Comparison of ENCODE assay signal across 10 cellular contexts in the genomic region with DNA sequence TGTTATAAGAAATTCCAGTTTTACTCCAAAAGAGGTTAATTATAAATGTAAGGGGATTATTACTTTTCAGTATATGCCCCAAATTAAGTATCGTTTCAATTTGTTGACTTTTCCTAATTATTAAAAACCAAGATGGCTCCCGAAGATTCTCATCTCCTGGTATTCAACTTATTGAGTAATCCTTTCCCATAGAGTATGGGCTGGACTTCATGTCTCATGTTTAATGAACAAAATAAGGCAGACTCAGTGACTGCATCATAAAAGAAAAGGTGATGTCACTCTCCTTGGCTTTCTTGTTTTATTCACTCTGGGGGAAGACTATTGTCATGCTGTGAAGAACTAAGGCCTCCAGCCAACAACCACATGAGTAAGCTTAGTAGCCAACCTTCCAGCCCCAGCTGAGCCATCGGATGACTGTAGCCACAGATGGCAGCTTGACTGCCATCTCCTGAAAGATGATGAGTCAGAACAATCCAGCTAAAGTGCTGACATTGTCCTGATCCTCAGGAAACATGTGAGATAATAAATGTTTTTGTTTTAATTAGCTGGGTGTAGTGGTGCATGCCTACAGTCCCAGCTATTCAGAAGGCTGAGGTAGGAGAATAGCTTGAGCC. TPM values are rescaled to one million over a fixed set of nuclear protein-coding genes. Genes with fewer than 3 reads are reported as not detected.
A peak's percentile ranks its signal among the peaks of the same experiment; 100 is the strongest.
DNase-seq lines count a peak whose midpoint lies in the region; ATAC-seq, FAIRE-seq and TF ChIP-seq lines count a peak whose summit lies in the region.
"Had no signal": no experiment of that assay in that cellular context is flagged by ENCODE, and none has a peak within 500 bp of the region (broad histone marks: within the 10 kb centered on the region; RNA-seq: fewer than 3 reads in every experiment).

No MANE protein-coding gene starts in this region.

- H3K27me3 ChIP-seq in foreskin keratinocyte, result no peaks in the 10 kb centered on the region
- no peaks in the 10 kb centered on the region for H3K27me3 ChIP-seq in colonic mucosa

- no peak overlapping the region for H3K27ac Mint-ChIP-seq in activated CD8-positive, alpha-beta T cell treated with anti-CD3 and anti-CD28 coated beads, Interleukin-2, amount 10 ng/mL, durations not matched to agents 7 days and 5 days

- H3K9me3 Mint-ChIP-seq in activated CD8-positive, alpha-beta T cell treated with anti-CD3 and anti-CD28 coated beads, Interleukin-2, amount 10 ng/mL, durations not matched to agents 7 days and 5 days (ENCODE audit: insufficient read depth), result no peaks in the 10 kb centered on the region

- H3K9ac ChIP-seq in colonic mucosa (ENCODE audit: low read depth in 2 of 2, low read length in 2 of 2), result no peak overlapping the region

- DNase-seq in HT-29 (ENCODE audit: low spot score), result peak; percentile 58
- peak; percentile 58 to 77 for DNase-seq in SW 1271 (lab: John Stamatoyannopoulos, UW)
- DNase-seq in foreskin keratinocyte, result peak; percentile 91 to 97
- no peak for DNase-seq in colonic mucosa
- no peak for DNase-seq in activated CD8-positive, alpha-beta T cell treated with anti-CD3 and anti-CD28 coated beads, Interleukin-2, amount 10 ng/mL, durations not matched to agents 7 days and 5 days
- no peak for DNase-seq in central memory CD4-positive, alpha-beta T cell
- no peak for DNase-seq in NAMALWA (ENCODE audit: low spot score)
- DNase-seq: NCI-H1092; stimulated activated CD4-positive, alpha-beta T cell treated with anti-CD3 and anti-CD28 coated beads, Interleukin-2, amount 100 ng/mL, for 24 hours had no signal

- no peak overlapping the region for H3K4me3 ChIP-seq in colonic mucosa

- no peaks in the 10 kb centered on the region for H3K36me3 ChIP-seq in colonic mucosa

- H3K9me3 ChIP-seq in colonic mucosa, result no peaks in the 10 kb centered on the region

- H3K27me3 Mint-ChIP-seq in activated CD8-positive, alpha-beta T cell treated with anti-CD3 and anti-CD28 coated beads, Interleukin-2, amount 10 ng/mL, durations not matched to agents 7 days and 5 days (ENCODE audit: low read depth), result peaks cover 15% of the 10 kb centered on the region

- H3K27ac ChIP-seq in foreskin keratinocyte (peak overlapping the region; percentile 4), colonic mucosa (no peak overlapping the region)

- H3K4me1 ChIP-seq in foreskin keratinocyte (peaks cover 5% of the 10 kb centered on the region), colonic mucosa (no peaks in the 10 kb centered on the region)

- H3K4me1 Mint-ChIP-seq in activated CD8-positive, alpha-beta T cell treated with anti-CD3 and anti-CD28 coated beads, Interleukin-2, amount 10 ng/mL, durations not matched to agents 7 days and 5 days (ENCODE audit: low read depth), result no peaks in the 10 kb centered on the region

- no peak overlapping the region for H3K4me3 Mint-ChIP-seq in activated CD8-positive, alpha-beta T cell treated with anti-CD3 and anti-CD28 coated beads, Interleukin-2, amount 10 ng/mL, durations not matched to agents 7 days and 5 days

- CTCF ChIA-PET in activated CD8-positive, alpha-beta T cell treated with anti-CD3 and anti-CD28 coated beads, Interleukin-2, amount 10 ng/mL, durations not matched to agents 7 days and 5 days (lab: Charles Lee), result interaction anchor here (1.4 kb wide), 1 partner anchor 11 kb away, joined by 3 read pairs; no protein-coding TSS in a partner anchor

- peak; percentile 99 for ATAC-seq in foreskin keratinocyte
- no peak for ATAC-seq in activated CD8-positive, alpha-beta T cell treated with anti-CD3 and anti-CD28 coated beads, Interleukin-2, amount 10 ng/mL, durations not matched to agents 7 days and 5 days

- H3K36me3 Mint-ChIP-seq in activated CD8-positive, alpha-beta T cell treated with anti-CD3 and anti-CD28 coated beads, Interleukin-2, amount 10 ng/mL, durations not matched to agents 7 days and 5 days (ENCODE audit: low read depth), result no peaks in the 10 kb centered on the region

- POLR2A ChIA-PET in activated CD8-positive, alpha-beta T cell treated with anti-CD3 and anti-CD28 coated beads, Interleukin-2, amount 10 ng/mL, durations not matched to agents 7 days and 5 days (lab: Charles Lee), result no interaction called here

- FAIRE-seq in A204.1 (lab: Jason Lieb, UNC), result peak; percentile 64

- intact Hi-C loops in colonic mucosa (cut with DNase I), result no loop called here

- TF ChIP-seq CTCF in foreskin keratinocyte (conservative IDR thresholded peaks at IDR 0.05) (no peak), colonic mucosa (IDR thresholded peaks at IDR 0.05) (no peak)

RNA-seq across cellular contexts. Expression of a gene that starts 17.3 kb away (rescaled TPM):
- 28.7 and 29.8 TPM in 2 replicates for total RNA-seq in HT-29 (2014; rRNA removed; shearing (Covaris generic))
- 149 and 165 TPM in 2 replicates for total RNA-seq in foreskin keratinocyte
- 43.6 and 53.1 TPM in 2 replicates for polyA plus RNA-seq in foreskin keratinocyte
- total RNA-seq in colonic mucosa, result 10 to 100 TPM; 48.7 to 61.2 TPM
- under 1 TPM; 0.21 to 0.32 TPM for total RNA-seq in activated CD8-positive, alpha-beta T cell treated with anti-CD3 and anti-CD28 coated beads, Interleukin-2, amount 10 ng/mL, durations not matched to agents 7 days and 5 days

Comparison
In these comparisons a context has a peak if more than half of its experiments do, and no peak if none do; other contexts are left out.
1. DNase-seq: peak in HT-29 (single experiment), SW 1271 (2 of 2) and foreskin keratinocyte (2 of 2); none in colonic mucosa (single experiment), activated CD8-positive, alpha-beta T cell treated with anti-CD3 and anti-CD28 coated beads, Interleukin-2, amount 10 ng/mL, durations not matched to agents 7 days and 5 days (single experiment), central memory CD4-positive, alpha-beta T cell (single experiment) and NAMALWA (single experiment).
2. RNA of a gene that starts 17.3 kb away (total RNA-seq): 149 to 165 TPM in foreskin keratinocyte, 48.7 to 61.2 TPM in colonic mucosa and 28.7 to 29.8 TPM in HT-29; 0.21 to 0.32 TPM in activated CD8-positive, alpha-beta T cell treated with anti-CD3 and anti-CD28 coated beads, Interleukin-2, amount 10 ng/mL, durations not matched to agents 7 days and 5 days; every median in the first group is over 10 times any median in the second.